In the genomic region with DNA sequence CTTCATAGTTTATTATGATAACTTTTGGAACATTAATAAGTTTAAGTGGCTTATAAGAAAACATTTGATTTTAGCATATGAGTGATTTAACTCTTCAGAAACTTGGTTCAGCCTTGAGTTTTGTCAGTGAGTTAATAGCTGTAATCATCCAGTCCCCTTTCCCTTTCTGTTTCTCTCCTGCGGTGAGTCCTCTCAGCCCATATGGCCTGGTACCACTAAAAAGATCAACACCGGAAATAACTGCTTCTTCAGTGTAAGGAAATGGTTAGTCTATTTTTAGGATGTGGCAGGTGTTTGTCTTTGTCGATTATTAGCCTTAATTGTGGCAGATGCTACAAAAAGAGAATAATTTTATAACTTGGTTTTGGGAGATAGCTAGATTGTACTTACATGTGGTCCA, we compare ENCODE assay signal across 8 cellular contexts.
DNase-seq lines count a peak whose midpoint lies in the region; ATAC-seq and TF ChIP-seq lines count a peak whose summit lies in the region.

No MANE protein-coding gene starts in this region.

- DNase-seq in activated CD4-positive, CD25-positive, alpha-beta regulatory T cell treated with anti-CD3 and anti-CD28 coated beads, Interleukin-2, amount 50 U/mL, for 16 hours (ENCODE audit: low read depth, low spot score): peak; percentile 6
- no peak for DNase-seq in activated CD4-positive, CD25-positive, alpha-beta regulatory T cell treated with anti-CD3 and anti-CD28 coated beads, Interleukin-2, amount 50 U/mL, for 72 hours
- DNase-seq in NCI-H2029 (lab: John Stamatoyannopoulos, UW): peak; percentile 65
- peak; percentile 72 to 77 (median 76) for DNase-seq in immature natural killer cell
- DNase-seq in HCEC 1CT: no peak
- no peak for DNase-seq in mesothelial cell of epicardium (ENCODE audit: low spot score in 2 of 2, unreplicated experiment in 2 of 2)
- DNase-seq in nephron progenitor cell: no peak

- H3K4me1 Mint-ChIP-seq in immature natural killer cell (peaks cover 55 to 70% of the 10 kb centered on the region in 2 donors), mesothelial cell of epicardium (peaks cover 3% of the 10 kb centered on the region), nephron progenitor cell (no peaks in the 10 kb centered on the region)

- TF ChIP-seq CTCF in mesothelial cell of epicardium (IDR thresholded peaks at IDR 0.05; ENCODE audit: unreplicated experiment) (no peak), nephron progenitor cell (IDR thresholded peaks at IDR 0.05) (no peak)

- H3K27me3 Mint-ChIP-seq in immature natural killer cell (ENCODE audit: low read depth in 3 of 3) (peaks cover 0 to 12% (median 2%) of the 10 kb centered on the region in 3 donors), mesothelial cell of epicardium (ENCODE audit: low read depth) (no peaks in the 10 kb centered on the region), nephron progenitor cell (ENCODE audit: low read depth, poor library complexity) (no peaks in the 10 kb centered on the region)

- H3K27ac Mint-ChIP-seq in immature natural killer cell: peak overlapping the region; percentile 34 to 89 (median 79)
- no peak overlapping the region for H3K27ac Mint-ChIP-seq in mesothelial cell of epicardium
- no peak overlapping the region for H3K27ac Mint-ChIP-seq in nephron progenitor cell

- H3K4me3 Mint-ChIP-seq in immature natural killer cell: peak overlapping the region; percentile 68 to 87 (median 82)
- no peak overlapping the region for H3K4me3 Mint-ChIP-seq in mesothelial cell of epicardium
- H3K4me3 Mint-ChIP-seq in nephron progenitor cell: no peak overlapping the region

- H3K9me3 Mint-ChIP-seq in immature natural killer cell (no peaks in the 10 kb centered on the region), mesothelial cell of epicardium (no peaks in the 10 kb centered on the region), nephron progenitor cell (no peaks in the 10 kb centered on the region)

- H3K36me3 Mint-ChIP-seq in immature natural killer cell (peaks cover 0 to 5% (median 3%) of the 10 kb centered on the region in 3 donors), mesothelial cell of epicardium (peaks cover 7% of the 10 kb centered on the region), nephron progenitor cell (ENCODE audit: low read depth) (peaks cover 21% of the 10 kb centered on the region)

- peak; percentile 91 for ATAC-seq in HG02759 (IDR thresholded peaks at IDR 0.05; ENCODE audit: unreplicated experiment)

Comparison
In these comparisons a context has a peak if more than half of its experiments do, and no peak if none do; other contexts are left out.
1. DNase-seq: peak in activated CD4-positive, CD25-positive, alpha-beta regulatory T cell treated with anti-CD3 and anti-CD28 coated beads, Interleukin-2, amount 50 U/mL, for 16 hours (single experiment), NCI-H2029 (single experiment) and immature natural killer cell (3 of 3); none in activated CD4-positive, CD25-positive, alpha-beta regulatory T cell treated with anti-CD3 and anti-CD28 coated beads, Interleukin-2, amount 50 U/mL, for 72 hours (single experiment), HCEC 1CT (single experiment), mesothelial cell of epicardium (0 of 2) and nephron progenitor cell (single experiment).
2. H3K27ac Mint-ChIP-seq: peak in immature natural killer cell (6 of 6); none in mesothelial cell of epicardium (single experiment) and nephron progenitor cell (single experiment).
3. H3K4me3 Mint-ChIP-seq: peak in immature natural killer cell (5 of 5); none in mesothelial cell of epicardium (single experiment) and nephron progenitor cell (single experiment).